ENCODE assay signal across 8 cellular contexts in the genomic region with DNA sequence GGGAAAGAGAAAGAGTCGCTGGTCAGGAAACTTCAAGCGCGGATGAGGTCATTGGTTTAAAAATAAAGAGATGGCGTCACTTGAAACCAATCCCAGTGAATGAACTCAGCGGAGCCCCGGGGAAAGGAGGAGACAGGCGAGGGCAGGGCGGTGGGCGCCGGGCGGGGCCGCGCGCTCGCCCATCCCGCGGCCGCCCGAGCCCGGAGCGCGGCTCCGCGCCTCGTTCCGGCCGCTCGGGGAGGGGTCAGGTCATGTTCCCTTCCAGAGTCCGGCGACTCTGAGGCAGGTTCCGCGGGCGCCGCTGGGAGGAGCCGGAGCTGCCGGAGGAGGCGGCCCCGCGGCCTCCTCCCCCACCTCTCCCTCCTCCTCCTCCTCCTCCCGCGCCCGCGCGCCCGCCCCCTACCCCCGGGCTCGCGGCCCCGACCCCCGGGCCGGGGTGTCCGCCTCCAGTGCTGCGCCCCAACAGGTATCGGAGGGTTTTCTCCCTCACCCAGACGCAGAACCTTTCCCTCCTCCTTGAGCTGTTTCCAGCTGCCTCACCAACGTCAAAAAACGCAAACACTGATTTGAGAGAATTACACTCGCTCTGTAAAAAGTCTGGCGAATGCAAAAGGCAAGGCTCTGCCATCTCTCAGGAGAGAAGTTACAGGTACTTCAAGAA. TPM values are rescaled to one million over a fixed set of nuclear protein-coding genes. Genes with fewer than 3 reads are reported as not detected.
A peak's percentile ranks its signal among the peaks of the same experiment; 100 is the strongest.
DNase-seq lines count a peak whose midpoint lies in the region; FAIRE-seq and TF ChIP-seq lines count a peak whose summit lies in the region.

A gene with protein sequence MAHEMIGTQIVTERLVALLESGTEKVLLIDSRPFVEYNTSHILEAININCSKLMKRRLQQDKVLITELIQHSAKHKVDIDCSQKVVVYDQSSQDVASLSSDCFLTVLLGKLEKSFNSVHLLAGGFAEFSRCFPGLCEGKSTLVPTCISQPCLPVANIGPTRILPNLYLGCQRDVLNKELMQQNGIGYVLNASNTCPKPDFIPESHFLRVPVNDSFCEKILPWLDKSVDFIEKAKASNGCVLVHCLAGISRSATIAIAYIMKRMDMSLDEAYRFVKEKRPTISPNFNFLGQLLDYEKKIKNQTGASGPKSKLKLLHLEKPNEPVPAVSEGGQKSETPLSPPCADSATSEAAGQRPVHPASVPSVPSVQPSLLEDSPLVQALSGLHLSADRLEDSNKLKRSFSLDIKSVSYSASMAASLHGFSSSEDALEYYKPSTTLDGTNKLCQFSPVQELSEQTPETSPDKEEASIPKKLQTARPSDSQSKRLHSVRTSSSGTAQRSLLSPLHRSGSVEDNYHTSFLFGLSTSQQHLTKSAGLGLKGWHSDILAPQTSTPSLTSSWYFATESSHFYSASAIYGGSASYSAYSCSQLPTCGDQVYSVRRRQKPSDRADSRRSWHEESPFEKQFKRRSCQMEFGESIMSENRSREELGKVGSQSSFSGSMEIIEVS (minus strand): TSS at position 279 of the 661 bp plus-strand sequence. CDS start 41,765 bp downstream, outside the sequence.

- peak within 1 kb of the TSS; percentile 78 for H3K4me3 Mint-ChIP-seq in activated naive CD4-positive, alpha-beta T cell treated with anti-CD3 and anti-CD28 coated beads for 36 hours

- peak within 1 kb of the TSS; percentile 93 for H3K9ac ChIP-seq in MM.1S (ENCODE audit: low read length)

- H3K27ac Mint-ChIP-seq in activated naive CD4-positive, alpha-beta T cell treated with anti-CD3 and anti-CD28 coated beads for 36 hours = peak within 1 kb of the TSS; percentile 90

- peaks cover 3% of the 10 kb centered on the region; the same call in 1 of the 2 replicates for H3K9me3 ChIP-seq in HAP-1
- no peaks in the 10 kb centered on the region for H3K9me3 ChIP-seq in MM.1S (replicated peaks; ENCODE audit: insufficient read depth, low read length)
- peaks cover 3% of the 10 kb centered on the region for H3K9me3 ChIP-seq in neuron (ENCODE audit: low read length)

- H3K4me2 ChIP-seq in MM.1S (ENCODE audit: low read depth, low read length) = peak within 1 kb of the TSS; percentile 69

- peaks cover 18% of the 10 kb centered on the region for H3F3A ChIP-seq in MM.1S (ENCODE audit: insufficient read depth, low read length)

- in situ Hi-C loops in HAP-1 (cut with MboI; ENCODE audit: low sequenced_read_pairs) = no loop called here

- intact Hi-C loops in activated naive CD4-positive, alpha-beta T cell treated with anti-CD3 and anti-CD28 coated beads for 36 hours (cut with micrococcal nuclease) = loop anchor here (1.0 to 5.0 kb wide), 2 partner anchors 87 to 100 kb away; no protein-coding TSS in a partner anchor

- peak within 1 kb of the TSS; percentile 85 for H3K27ac ChIP-seq in MM.1S (ENCODE audit: low read length)

- peaks cover 29% of the 10 kb centered on the region for H3K4me1 Mint-ChIP-seq in activated naive CD4-positive, alpha-beta T cell treated with anti-CD3 and anti-CD28 coated beads for 36 hours (ENCODE audit: low read depth)

- H3K36me3 Mint-ChIP-seq in activated naive CD4-positive, alpha-beta T cell treated with anti-CD3 and anti-CD28 coated beads for 36 hours (ENCODE audit: low read depth) = peaks cover 9% of the 10 kb centered on the region

- H3K4me3 ChIP-seq in HAP-1 = peak within 1 kb of the TSS; percentile 64
- peak within 1 kb of the TSS; percentile 98 for H3K4me3 ChIP-seq in MM.1S (ENCODE audit: low read length)
- peak within 1 kb of the TSS; percentile 100 for H3K4me3 ChIP-seq in neuron (ENCODE audit: low read length)

- peaks cover 38% of the 10 kb centered on the region for H3K79me2 ChIP-seq in MM.1S (ENCODE audit: low read length)

- H2AFZ ChIP-seq in MM.1S (ENCODE audit: low read length) = peak within 1 kb of the TSS; percentile 98
- peak within 1 kb of the TSS; percentile 82 for H2AFZ ChIP-seq in neuron (ENCODE audit: low read depth, low read length)

- H3K27me3 ChIP-seq in HAP-1 (ENCODE audit: low read depth) (no peaks in the 10 kb centered on the region), MM.1S (replicated peaks; ENCODE audit: insufficient read depth, low read length) (no peaks in the 10 kb centered on the region), neuron (ENCODE audit: insufficient read depth, low read length) (no peaks in the 10 kb centered on the region)

- H3K9me3 Mint-ChIP-seq in activated naive CD4-positive, alpha-beta T cell treated with anti-CD3 and anti-CD28 coated beads for 36 hours = peaks cover 8% of the 10 kb centered on the region

- no peaks in the 10 kb centered on the region for H4K20me1 ChIP-seq in MM.1S (ENCODE audit: insufficient read depth, low read length)

- no peak for TF ChIP-seq CTCF in MM.1S (IDR thresholded peaks at IDR 0.05; ENCODE audit: low read length)
- no peak for TF ChIP-seq CTCF in subcutaneous adipose tissue (IDR thresholded peaks at IDR 0.05; ENCODE audit: low read depth)

- H3K4me1 ChIP-seq in HAP-1 (peaks cover 28% of the 10 kb centered on the region), MM.1S (ENCODE audit: low read length) (peaks cover 11% of the 10 kb centered on the region), neuron (ENCODE audit: insufficient read depth, low read length) (peaks cover 36% of the 10 kb centered on the region)

- no peaks in the 10 kb centered on the region for H3K9me2 ChIP-seq in MM.1S (replicated peaks; ENCODE audit: insufficient read depth, low read length)

- H3K36me3 ChIP-seq in HAP-1 (replicated peaks) (no peaks in the 10 kb centered on the region), MM.1S (replicated peaks; ENCODE audit: insufficient read depth, low read length) (no peaks in the 10 kb centered on the region), neuron (ENCODE audit: insufficient read depth, low read length) (peaks cover 2% of the 10 kb centered on the region)

- no peaks in the 10 kb centered on the region for H3K27me3 Mint-ChIP-seq in activated naive CD4-positive, alpha-beta T cell treated with anti-CD3 and anti-CD28 coated beads for 36 hours (ENCODE audit: low read depth)

- FAIRE-seq in frontal cortex (lab: Jason Lieb, UNC) = no peak

- CTCF ChIA-PET in activated naive CD4-positive, alpha-beta T cell treated with anti-CD3 and anti-CD28 coated beads for 36 hours (lab: Charles Lee) = interaction anchor here (0.8 to 2.6 kb wide), 16 partner anchors 8 to 185 kb away, joined by 3 to 32 read pairs (median 4); no protein-coding TSS in a partner anchor

- DNase-seq in GM04503 (ENCODE audit: low read depth) (peak; percentile 76), HAP-1 (ENCODE audit: low spot score in 2 of 2) (peak; percentile 92 to 93), MM.1S (peak; percentile 89), SK-N-DZ (ENCODE audit: low spot score) (peak; percentile 92), frontal cortex (ENCODE audit: low spot score in 2 of 2) (peak; percentile 92 to 94)
- DNase-seq in activated naive CD4-positive, alpha-beta T cell treated with anti-CD3 and anti-CD28 coated beads for 36 hours = peak; percentile 85

RNA-seq across cellular contexts. Expression of the gene that starts here (rescaled TPM):
- 6.5 and 7.5 TPM in 2 replicates for polyA plus RNA-seq in SK-N-DZ (2014; cell fraction: cytosol; rRNA removed)
- 4.2 and 4.4 TPM in 2 replicates for polyA plus RNA-seq in SK-N-DZ (2014; cell fraction: nucleus; rRNA removed)
- total RNA-seq in activated naive CD4-positive, alpha-beta T cell treated with anti-CD3 and anti-CD28 coated beads for 36 hours = 10 to 100 TPM; 45.7 to 47.2 TPM
- total RNA-seq in frontal cortex = 9.8 TPM
- total RNA-seq in subcutaneous adipose tissue = 10 to 100 TPM in 3 of 4 donors, 1 to 10 TPM in 1; 7.5 to 21.4 (median 14.6) TPM

Comparison
In these comparisons a context has a peak if more than half of its experiments do, and no peak if none do; other contexts are left out.
1. Peak in every context shown above with its lines: DNase-seq, H3K4me3 ChIP-seq and H3K27ac ChIP-seq.